Comparison of ENCODE assay signal across 8 cellular contexts in genomic region chr11:107590460-107591097, GRCh38. TPM values are rescaled to one million over a fixed set of nuclear protein-coding genes. Genes with fewer than 3 reads are reported as not detected.
DNase-seq lines count a peak whose midpoint lies in the region; ATAC-seq lines count a peak whose summit lies in the region.

No MANE protein-coding gene starts in this region.

- peak; percentile 10 for ATAC-seq in GM18502 (IDR thresholded peaks at IDR 0.05; ENCODE audit: poor library complexity, unreplicated experiment)
- no peak for ATAC-seq in natural killer cell treated with Interleukin-12 subunit alpha and Interleukin-12 subunit beta and Interleukin-15 and Interleukin-18, amount 100 ng/mL, for 72 hours

- H3K27ac ChIP-seq in effector memory CD4-positive, alpha-beta T cell (ENCODE audit: insufficient read depth, low read length, poor library complexity, severe bottlenecking), result no peak overlapping the region

- no peaks in the 10 kb centered on the region for H3K9me3 ChIP-seq in effector memory CD4-positive, alpha-beta T cell (ENCODE audit: control insufficient read depth, low read length)

- H3K4me1 Mint-ChIP-seq in natural killer cell treated with Interleukin-12 subunit alpha and Interleukin-12 subunit beta and Interleukin-15 and Interleukin-18, amount 100 ng/mL, for 72 hours (ENCODE audit: low read depth in 2 of 2), result peaks cover 9 to 17% of the 10 kb centered on the region in 2 donors

- peak; percentile 65 for DNase-seq in NCI-H526 treated with DMSO at 0.1 percent for 48 hours (lab: John Stamatoyannopoulos, UW)
- no peak for DNase-seq in effector memory CD4-positive, alpha-beta T cell
- peak; percentile 61 for DNase-seq in natural killer cell treated with Interleukin-12 subunit alpha and Interleukin-12 subunit beta and Interleukin-15 and Interleukin-18, amount 100 ng/mL, for 72 hours (ENCODE audit: low spot score)
- DNase-seq in HT-29 (ENCODE audit: low spot score), result no peak
- no peak for DNase-seq in T-helper 9 cell
- DNase-seq in Kasumi-1 (lab: John Stamatoyannopoulos, UW), result no peak
- no peak for DNase-seq in amniotic stem cell (lab: John Stamatoyannopoulos, UW)

- H3K36me3 ChIP-seq in effector memory CD4-positive, alpha-beta T cell (ENCODE audit: control insufficient read depth, insufficient read depth, low read length), result no peaks in the 10 kb centered on the region

- peaks cover 17% of the 10 kb centered on the region for H3K4me1 ChIP-seq in effector memory CD4-positive, alpha-beta T cell (ENCODE audit: control insufficient read depth, insufficient read depth, low read length, poor library complexity, severe bottlenecking)

- H3K27ac Mint-ChIP-seq in natural killer cell treated with Interleukin-12 subunit alpha and Interleukin-12 subunit beta and Interleukin-15 and Interleukin-18, amount 100 ng/mL, for 72 hours, result no peak overlapping the region

- H3K4me3 ChIP-seq in effector memory CD4-positive, alpha-beta T cell (ENCODE audit: insufficient read depth, low read depth, low read length, poor library complexity, severe bottlenecking), result peak overlapping the region; percentile 64

- peaks cover 43% of the 10 kb centered on the region for H3K27me3 ChIP-seq in effector memory CD4-positive, alpha-beta T cell (replicated peaks; ENCODE audit: control insufficient read depth, insufficient read depth, low read length, poor library complexity, severe bottlenecking)

- no peaks in the 10 kb centered on the region for H3K9me3 Mint-ChIP-seq in natural killer cell treated with Interleukin-12 subunit alpha and Interleukin-12 subunit beta and Interleukin-15 and Interleukin-18, amount 100 ng/mL, for 72 hours

- no peaks in the 10 kb centered on the region for H3K36me3 Mint-ChIP-seq in natural killer cell treated with Interleukin-12 subunit alpha and Interleukin-12 subunit beta and Interleukin-15 and Interleukin-18, amount 100 ng/mL, for 72 hours

- peak overlapping the region; percentile 81 for H3K4me3 Mint-ChIP-seq in natural killer cell treated with Interleukin-12 subunit alpha and Interleukin-12 subunit beta and Interleukin-15 and Interleukin-18, amount 100 ng/mL, for 72 hours

- peaks cover 46 to 64% of the 10 kb centered on the region in 2 donors for H3K27me3 Mint-ChIP-seq in natural killer cell treated with Interleukin-12 subunit alpha and Interleukin-12 subunit beta and Interleukin-15 and Interleukin-18, amount 100 ng/mL, for 72 hours

RNA-seq across cellular contexts. Expression of gene ELMOD1, which starts 0.4 kb away (rescaled TPM):
- not detected for total RNA-seq in natural killer cell treated with Interleukin-12 subunit alpha and Interleukin-12 subunit beta and Interleukin-15 and Interleukin-18, amount 100 ng/mL, for 72 hours
- total RNA-seq in HT-29 (2014; rRNA removed; shearing (Covaris generic)), result not detected in 2 replicates

RNA-seq across cellular contexts. Expression of gene ALKBH8, which starts 25.0 kb away (rescaled TPM):
- total RNA-seq in natural killer cell treated with Interleukin-12 subunit alpha and Interleukin-12 subunit beta and Interleukin-15 and Interleukin-18, amount 100 ng/mL, for 72 hours, result 1 to 10 TPM; 8.5 to 9.3 TPM
- 2.6 and 2.8 TPM in 2 replicates for total RNA-seq in HT-29 (2014; rRNA removed; shearing (Covaris generic))

Comparison
In these comparisons a context has a peak if more than half of its experiments do, and no peak if none do; other contexts are left out.
1. DNase-seq: peak in NCI-H526 treated with DMSO at 0.1 percent for 48 hours (single experiment) and natural killer cell treated with Interleukin-12 subunit alpha and Interleukin-12 subunit beta and Interleukin-15 and Interleukin-18, amount 100 ng/mL, for 72 hours (single experiment); none in effector memory CD4-positive, alpha-beta T cell (0 of 3), HT-29 (single experiment), T-helper 9 cell (single experiment), Kasumi-1 (0 of 2) and amniotic stem cell (single experiment).